Comparison of ENCODE assay signal across 26 cellular contexts in the genomic region with DNA sequence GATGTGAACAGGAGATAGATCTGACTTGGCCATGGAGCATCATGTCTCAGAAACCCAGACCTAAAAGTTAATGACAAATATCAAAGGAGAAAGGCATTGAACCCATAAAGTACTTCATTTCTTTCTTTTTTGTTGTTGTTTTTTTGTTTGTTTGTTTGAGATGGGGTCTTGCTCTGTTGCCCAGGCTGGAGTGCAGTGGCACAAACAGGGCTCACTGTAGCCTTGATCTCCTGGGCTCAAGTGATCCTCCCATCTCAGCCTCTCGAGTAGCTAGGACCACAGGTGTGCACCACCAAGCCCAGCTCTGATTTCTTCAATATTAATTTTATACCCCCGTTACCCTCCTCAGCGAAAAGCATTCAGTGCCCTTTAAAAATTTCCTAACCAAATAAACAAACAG. TPM values are rescaled to one million over a fixed set of nuclear protein-coding genes. Genes with fewer than 3 reads are reported as not detected.
A peak's percentile ranks its signal among the peaks of the same experiment; 100 is the strongest.
DNase-seq lines count a peak whose midpoint lies in the region; ATAC-seq, FAIRE-seq and TF ChIP-seq lines count a peak whose summit lies in the region.
"Had no signal": no experiment of that assay in that cellular context is flagged by ENCODE, and none has a peak within 500 bp of the region (broad histone marks: within the 10 kb centered on the region; RNA-seq: fewer than 3 reads in every experiment).

No MANE protein-coding gene starts in this region.

- H3K4me3 ChIP-seq in A549 (no peak overlapping the region), RWPE2 (ENCODE audit: severe bottlenecking) (no peak overlapping the region), skeletal muscle tissue (ENCODE audit: low read length in 3 of 3) (no peak overlapping the region)
- H3K4me3 ChIP-seq: gastroesophageal sphincter, spleen, tibial artery had no signal

- no peak for TF ChIP-seq RAD21 in A549 (conservative IDR thresholded peaks at IDR 0.05 in 1 of 2, IDR thresholded peaks at IDR 0.05 in 1 of 2)

- H3K27me3 ChIP-seq in RWPE2 (ENCODE audit: insufficient read depth, poor library complexity, severe bottlenecking) (no peaks in the 10 kb centered on the region), foreskin keratinocyte (no peaks in the 10 kb centered on the region), skeletal muscle tissue (ENCODE audit: control insufficient read depth in 3 of 3, insufficient read depth in 3 of 3, low read length in 3 of 3) (no peaks in the 10 kb centered on the region)
- H3K27me3 ChIP-seq: gastroesophageal sphincter, spleen, tibial artery had no signal

- TF ChIP-seq CTCF in A549 (IDR thresholded peaks at IDR 0.05), result no peak
- no peak for TF ChIP-seq CTCF in RWPE2 (IDR thresholded peaks at IDR 0.05; ENCODE audit: poor library complexity, severe bottlenecking)
- no peak for TF ChIP-seq CTCF in foreskin keratinocyte (conservative IDR thresholded peaks at IDR 0.05)
- no peak for TF ChIP-seq CTCF in GM13976 (IDR thresholded peaks at IDR 0.05; ENCODE audit: borderline replicate concordance, control extremely low read depth, extremely low read depth, insufficient read depth, missing control alignments)

- H3K4me1 ChIP-seq in A549 (peaks cover 49% of the 10 kb centered on the region), RWPE2 (ENCODE audit: insufficient read depth, poor library complexity, severe bottlenecking) (peaks cover 26% of the 10 kb centered on the region), foreskin keratinocyte (peaks cover 17% of the 10 kb centered on the region), skeletal muscle tissue (ENCODE audit: control insufficient read depth in 3 of 3, insufficient read depth in 3 of 3, low read length in 3 of 3) (peaks cover 10 to 23% (median 19%) of the 10 kb centered on the region in 3 donors)
- H3K4me1 ChIP-seq: spleen, tibial artery had no signal

- POLR2A ChIA-PET in A549 (lab: Yijun Ruan, JAX), result interaction anchor here (0.6 to 0.7 kb wide), 2 partner anchors 9 to 47 kb away, joined by 3 to 6 read pairs; no protein-coding TSS in a partner anchor

- H3K27ac ChIP-seq in A549, result peak overlapping the region; percentile 78 to 84
- peak overlapping the region; percentile 71 for H3K27ac ChIP-seq in RWPE2 (ENCODE audit: poor library complexity, severe bottlenecking)
- peak overlapping the region; percentile 72 for H3K27ac ChIP-seq in foreskin keratinocyte
- H3K27ac ChIP-seq in skeletal muscle tissue (ENCODE audit: low read depth, low read length), result peak overlapping the region; percentile 93
- H3K27ac ChIP-seq: gastroesophageal sphincter, spleen, tibial artery had no signal

- in situ Hi-C loops in GM13976 (cut with MboI; ENCODE audit: low sequenced_read_pairs, unreplicated experiment), result no loop called here

- no peak for TF ChIP-seq EP300 in A549 (IDR thresholded peaks at IDR 0.05)

- DNase-seq in A549 (ENCODE audit: low read depth in 1 of 2, low spot score in 1 of 2) (no peak), RWPE2 (ENCODE audit: low spot score) (no peak), foreskin keratinocyte (no peak), retina (no peak), GM13976 (ENCODE audit: low spot score) (no peak)
- DNase-seq in stimulated activated naive CD4-positive, alpha-beta T cell (lab: John Stamatoyannopoulos, UW), result no peak
- DNase-seq: 8988T; activated CD4-positive, alpha-beta T cell treated with anti-CD3 and anti-CD28 coated beads, Interleukin-2, amount 50 U/mL, for 48 hours; activated naive CD4-positive, alpha-beta T cell; activated naive CD8-positive, alpha-beta T cell treated with anti-CD3 and anti-CD28 coated beads, Interleukin-2, amount 50 U/mL, for 24 hours; hippocampal formation; left cardiac atrium; NCI-H1048; NCI-H1694; nephron progenitor cell; spleen; stimulated activated CD4-positive, alpha-beta T cell treated with anti-CD3 and anti-CD28 coated beads, Interleukin-2, amount 100 ng/mL, for 24 hours; stimulated activated naive CD8-positive, alpha-beta T cell treated with anti-CD3 and anti-CD28 coated beads, Interleukin-15, amount 100 ng/mL, for 72 hours; T-helper 2 cell; tibial artery had no signal

- peak overlapping the region; percentile 78 for H3K4me2 ChIP-seq in A549

- H3K9ac ChIP-seq in skeletal muscle tissue (ENCODE audit: low read depth in 1 of 3, low read length in 3 of 3), result peak overlapping the region in 1 of 3 donors; percentile 68

- H3K9me3 ChIP-seq in A549 (no peaks in the 10 kb centered on the region), RWPE2 (ENCODE audit: severe bottlenecking) (no peaks in the 10 kb centered on the region), skeletal muscle tissue (ENCODE audit: control insufficient read depth in 3 of 3, low read length in 3 of 3) (no peaks in the 10 kb centered on the region)
- H3K9me3 ChIP-seq: Caco-2, gastroesophageal sphincter, tibial artery had no signal

- H3K36me3 ChIP-seq in RWPE2 (ENCODE audit: low read depth), result no peaks in the 10 kb centered on the region
- peaks cover 0 to 4% (median 0%) of the 10 kb centered on the region in 3 donors for H3K36me3 ChIP-seq in skeletal muscle tissue (ENCODE audit: control insufficient read depth in 3 of 3, insufficient read depth in 3 of 3, low read length in 3 of 3)

- FAIRE-seq in A549 (lab: Jason Lieb, UNC), result no peak
- FAIRE-seq: G401.6 had no signal

- 84% methylated on average over 3 of the region's 3 CpGs for WGBS in A549 (ENCODE audit: missing lambda C conversion rate)

- TF ChIP-seq POLR2A in A549 (IDR thresholded peaks at IDR 0.05; ENCODE audit: low read length), result no peak

- ATAC-seq in A549, result no peak
- ATAC-seq in RWPE2 (ENCODE audit: low read depth), result no peak
- no peak for ATAC-seq in foreskin keratinocyte
- ATAC-seq in GM21360 (IDR thresholded peaks at IDR 0.05; ENCODE audit: unreplicated experiment), result no peak
- ATAC-seq: activated CD4-positive, CD25-positive, alpha-beta regulatory T cell treated with anti-CD3 and anti-CD28 coated beads, Interleukin-2, amount 50 U/mL, for 24 hours; activated naive CD8-positive, alpha-beta T cell treated with anti-CD3 and anti-CD28 coated beads, Interleukin-2, amount 50 U/mL, for 24 hours; stimulated activated naive CD8-positive, alpha-beta T cell treated with anti-CD3 and anti-CD28 coated beads, Interleukin-15, amount 100 ng/mL, for 72 hours had no signal

- CTCF ChIA-PET in A549 (lab: Yijun Ruan, JAX), result interaction anchor here (1.2 to 1.9 kb wide), 3 partner anchors 9 to 32 kb away, joined by 3 to 10 read pairs (median 4); no protein-coding TSS in a partner anchor

TF ChIP-seq in A549, 52 proteins besides CTCF, POLR2A, EP300 and RAD21:
- TF ChIP-seq JUN (IDR thresholded peaks at IDR 0.05), result no peak
- TF ChIP-seq RNF2 (IDR thresholded peaks at IDR 0.05; ENCODE audit: borderline replicate concordance, low read depth), result no peak
- TF ChIP-seq ZNF302 (CRISPR knock-in tag; IDR thresholded peaks at IDR 0.05), result no peak
- TF ChIP-seq NR3C1 (IDR thresholded peaks at IDR 0.05), result no peak
- no peak for TF ChIP-seq RCOR1 (IDR thresholded peaks at IDR 0.05; ENCODE audit: low read depth, low read length)
- TF ChIP-seq HOXB13 (CRISPR knock-in tag; IDR thresholded peaks at IDR 0.05; ENCODE audit: low read depth), result no peak
- no peak for TF ChIP-seq CHD2 (IDR thresholded peaks at IDR 0.05; ENCODE audit: low read length, partially characterized antibody)
- TF ChIP-seq, protein P1, sequence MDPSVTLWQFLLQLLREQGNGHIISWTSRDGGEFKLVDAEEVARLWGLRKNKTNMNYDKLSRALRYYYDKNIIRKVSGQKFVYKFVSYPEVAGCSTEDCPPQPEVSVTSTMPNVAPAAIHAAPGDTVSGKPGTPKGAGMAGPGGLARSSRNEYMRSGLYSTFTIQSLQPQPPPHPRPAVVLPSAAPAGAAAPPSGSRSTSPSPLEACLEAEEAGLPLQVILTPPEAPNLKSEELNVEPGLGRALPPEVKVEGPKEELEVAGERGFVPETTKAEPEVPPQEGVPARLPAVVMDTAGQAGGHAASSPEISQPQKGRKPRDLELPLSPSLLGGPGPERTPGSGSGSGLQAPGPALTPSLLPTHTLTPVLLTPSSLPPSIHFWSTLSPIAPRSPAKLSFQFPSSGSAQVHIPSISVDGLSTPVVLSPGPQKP (IDR thresholded peaks at IDR 0.05; ENCODE audit: low read depth, low read length), result no peak
- no peak for TF ChIP-seq ZC3H11A (IDR thresholded peaks at IDR 0.05)

RNA-seq across cellular contexts. Expression of a gene that starts 45.8 kb away (rescaled TPM):
- polyA plus RNA-seq in A549 (2011; rRNA removed) (23.3 and 27.4 TPM in 2 replicates), A549 (2017; fragmentation: RNase III; extraction: RNeasy Plus Mini Kit Qiagen cat#74134 plus additional on column Dnase treatment) (12.1 to 14.1 TPM (median 13.8 TPM) in 3 replicates), foreskin keratinocyte (3.3 and 3.5 TPM in 2 replicates)
- 6.1 and 7.1 TPM in 2 replicates for polyA plus RNA-seq in A549 (2012; cell fraction: cytosol; rRNA removed)
- polyA plus RNA-seq in A549 (2012; cell fraction: nucleus; rRNA removed), result 9.5 and 12.0 TPM in 2 replicates
- polyA minus RNA-seq in A549 (2011; rRNA and poly(A)+ RNA removed), result 20.2 and 24.1 TPM in 2 replicates
- total RNA-seq in foreskin keratinocyte (13.2 and 14.4 TPM in 2 replicates), skeletal muscle tissue (42.8 TPM)
